In genomic region chr15:74571191-74571590, GRCh38 we compare ENCODE assay signal across 19 cellular contexts.
"Had no signal": no experiment of that assay in that cellular context is flagged by ENCODE, and none has a peak within 500 bp of the region (broad histone marks: within the 10 kb centered on the region; RNA-seq: fewer than 3 reads in every experiment).

No MANE protein-coding gene starts in this region.

- H3K27me3 Mint-ChIP-seq: activated CD4-positive, alpha-beta T cell treated with anti-CD3 and anti-CD28 coated beads, Interleukin-2, amount 10 ng/mL, durations not matched to agents 7 days and 5 days; activated naive CD8-positive, alpha-beta T cell treated with anti-CD3 and anti-CD28 coated beads, Interleukin-2, amount 10 ng/mL, durations not matched to agents 7 days and 5 days; naive thymus-derived CD4-positive, alpha-beta T cell; stimulated activated naive B cell treated with anti-CD40 and anti-IgM and Interleukin-4, amounts not matched to agents 10 μg/mL and 1 μg/mL and 100 μg/mL, for 72 hours had no signal

- H3K9me3 Mint-ChIP-seq: activated CD4-positive, alpha-beta T cell treated with anti-CD3 and anti-CD28 coated beads, Interleukin-2, amount 10 ng/mL, durations not matched to agents 7 days and 5 days; activated naive CD8-positive, alpha-beta T cell treated with anti-CD3 and anti-CD28 coated beads, Interleukin-2, amount 10 ng/mL, durations not matched to agents 7 days and 5 days; activated T-helper 2 cell treated with anti-CD3 and anti-CD28 coated beads, Interferon-gamma antibody, Interleukin-2, Interleukin-4, amounts not matched to agents 10 μg/mL and 5 μg/mL and 100 μg/mL, durations not matched to agents 14 hours and 24 hours and 36 hours; naive thymus-derived CD4-positive, alpha-beta T cell; stimulated activated naive B cell treated with anti-CD40 and anti-IgM and Interleukin-4, amounts not matched to agents 10 μg/mL and 1 μg/mL and 100 μg/mL, for 72 hours had no signal

- ATAC-seq: activated CD4-positive, CD25-positive, alpha-beta regulatory T cell treated with anti-CD3 and anti-CD28 coated beads, Interleukin-2, amount 50 U/mL, for 24 hours; body of pancreas; naive thymus-derived CD4-positive, alpha-beta T cell; pancreas; stimulated activated naive B cell treated with anti-CD40 and anti-IgM and Interleukin-4, amounts not matched to agents 10 μg/mL and 1 μg/mL and 100 μg/mL, for 72 hours had no signal

- H3K4me3 ChIP-seq: body of pancreas, colonic mucosa, left ventricle myocardium inferior, pancreas, sigmoid colon, spleen, thyroid gland had no signal

- DNase-seq: activated CD4-positive, alpha-beta T cell treated with anti-CD3 and anti-CD28 coated beads, Interleukin-2, amount 10 ng/mL, durations not matched to agents 7 days and 5 days; activated CD8-positive, alpha-beta memory T cell treated with anti-CD3 and anti-CD28 coated beads for 24 hours; activated naive CD4-positive, alpha-beta T cell treated with Interleukin-2 at 50 U/mL for 16 hours; activated naive CD8-positive, alpha-beta T cell treated with anti-CD3 and anti-CD28 coated beads, Interleukin-2, amount 10 ng/mL, durations not matched to agents 7 days and 5 days; body of pancreas; central memory CD4-positive, alpha-beta T cell; colonic mucosa; kidney glomerular epithelial cell; left ventricle myocardium inferior; naive thymus-derived CD4-positive, alpha-beta T cell; pancreas; sigmoid colon; spleen; stimulated activated CD4-positive, alpha-beta T cell treated with anti-CD3 and anti-CD28 coated beads, Interleukin-4, amount 100 ng/mL, for 4 hours; stimulated activated naive B cell treated with anti-CD40 and anti-IgM and Interleukin-4, amounts not matched to agents 10 μg/mL and 1 μg/mL and 100 μg/mL, for 72 hours; thyroid gland had no signal

- H3K27ac Mint-ChIP-seq: activated naive CD8-positive, alpha-beta T cell treated with anti-CD3 and anti-CD28 coated beads, Interleukin-2, amount 10 ng/mL, durations not matched to agents 7 days and 5 days; activated T-helper 2 cell treated with anti-CD3 and anti-CD28 coated beads, Interferon-gamma antibody, Interleukin-2, Interleukin-4, amounts not matched to agents 10 μg/mL and 5 μg/mL and 100 μg/mL, durations not matched to agents 14 hours and 24 hours and 36 hours; stimulated activated naive B cell treated with anti-CD40 and anti-IgM and Interleukin-4, amounts not matched to agents 10 μg/mL and 1 μg/mL and 100 μg/mL, for 72 hours had no signal

- H3K4me1 ChIP-seq: body of pancreas, colonic mucosa, pancreas, thyroid gland had no signal

- H3K27me3 ChIP-seq: body of pancreas, colonic mucosa, neutrophil, pancreas, sigmoid colon, spleen, thyroid gland had no signal

- H3K4me3 Mint-ChIP-seq: activated CD4-positive, alpha-beta T cell treated with anti-CD3 and anti-CD28 coated beads, Interleukin-2, amount 10 ng/mL, durations not matched to agents 7 days and 5 days; activated naive CD8-positive, alpha-beta T cell treated with anti-CD3 and anti-CD28 coated beads, Interleukin-2, amount 10 ng/mL, durations not matched to agents 7 days and 5 days; naive thymus-derived CD4-positive, alpha-beta T cell had no signal

- H3K27ac ChIP-seq: body of pancreas, colonic mucosa, left ventricle myocardium inferior, neutrophil, pancreas, spleen, thyroid gland had no signal

- H3K9me3 ChIP-seq: body of pancreas, colonic mucosa, left ventricle myocardium inferior, neutrophil, pancreas, sigmoid colon, spleen, thyroid gland had no signal
